ENCODE assay signal across 22 cellular contexts in genomic region chr1:8012955-8013354, GRCh38. TPM values are rescaled to one million over a fixed set of nuclear protein-coding genes. Genes with fewer than 3 reads are reported as not detected.
DNase-seq lines count a peak whose midpoint lies in the region; TF ChIP-seq lines count a peak whose summit lies in the region.
"Had no signal": no experiment of that assay in that cellular context is flagged by ENCODE, and none has a peak within 500 bp of the region (broad histone marks: within the 10 kb centered on the region; RNA-seq: fewer than 3 reads in every experiment).

No MANE protein-coding gene starts in this region.

- TF ChIP-seq CTCF in choroid plexus epithelial cell (conservative IDR thresholded peaks at IDR 0.05; ENCODE audit: low read depth, low read length) = no peak
- no peak for TF ChIP-seq CTCF in liver (IDR thresholded peaks at IDR 0.05; ENCODE audit: low read depth, low read length, missing input control)

- no peak for TF ChIP-seq RAD21 in liver (IDR thresholded peaks at IDR 0.05)

- peaks cover 3 to 58% (median 48%) of the 10 kb centered on the region in 4 donors for H3K36me3 ChIP-seq in liver (ENCODE audit: control insufficient read depth in 4 of 4, insufficient read depth in 3 of 4, low read depth in 1 of 4, low read length in 3 of 4)

- peak overlapping the region in 1 of 2 donors; percentile 14 for H3K9ac ChIP-seq in liver (ENCODE audit: low read depth in 1 of 2, low read length in 2 of 2)
- H3K9ac ChIP-seq: SK-N-SH had no signal

- H3K4me1 ChIP-seq in liver (ENCODE audit: control insufficient read depth in 4 of 4, insufficient read depth in 4 of 4, low read length in 3 of 4) = peaks cover 2 to 21% (median 13%) of the 10 kb centered on the region in 4 donors

- no peak overlapping the region for H3K27ac ChIP-seq in liver (ENCODE audit: low read depth in 1 of 2, low read length in 2 of 2)

- H3K9me3 ChIP-seq in liver (ENCODE audit: control insufficient read depth in 4 of 4, low read length in 3 of 4) = no peaks in the 10 kb centered on the region
- H3K9me3 ChIP-seq: MG63, SK-N-SH had no signal

- WGBS in liver = 88% methylated on average over 4 of the region's 4 CpGs

- peak; percentile 19 for DNase-seq in HT-29 (ENCODE audit: low spot score)
- peak; percentile 26 for DNase-seq in choroid plexus epithelial cell (ENCODE audit: low read depth)
- peak; percentile 5 for DNase-seq in superior temporal gyrus (ENCODE audit: extremely low spot score)
- DNase-seq in RPMI8226 = no peak
- DNase-seq in activated naive CD4-positive, alpha-beta T cell (lab: John Stamatoyannopoulos, UW) = no peak
- no peak for DNase-seq in effector CD4-positive, alpha-beta T cell
- no peak for DNase-seq in DMS 273 treated with DMSO at 0.1 percent for 48 hours (lab: John Stamatoyannopoulos, UW)
- DNase-seq: ACHN; C1 segment of cervical spinal cord; CD8-positive, alpha-beta memory T cell; DMS79 treated with DMSO at 0.1 percent for 48 hours; HFFc6; Kasumi-1; MG63; NCI-H1092; NCI-H2081; NCI-H446; NCI-H748 treated with DMSO at 0.1 percent for 48 hours; NK-92 treated with Interleukin-12 subunit alpha and Interleukin-12 subunit beta, amount 100 ng/mL, for 24 hours; SHP77 treated with DMSO at 0.1 percent for 48 hours; SK-N-SH had no signal

- H3K27me3 ChIP-seq in liver (ENCODE audit: control insufficient read depth in 4 of 4, insufficient read depth in 4 of 4, low read length in 3 of 4) = no peaks in the 10 kb centered on the region
- H3K27me3 ChIP-seq: MG63 had no signal

- H3K4me3 ChIP-seq in choroid plexus epithelial cell (ENCODE audit: low read depth, low read length) (no peak overlapping the region), liver (ENCODE audit: low read depth in 1 of 3, low read length in 3 of 3) (no peak overlapping the region)
- H3K4me3 ChIP-seq: MG63 had no signal

TF ChIP-seq in liver, 16 proteins besides CTCF, POLR2A, EP300 and RAD21:
- TF ChIP-seq HNF4G (IDR thresholded peaks at IDR 0.05) (no peak), RXRA (IDR thresholded peaks at IDR 0.05) (peak in 1 of 2 donors; percentile 22), JUND (IDR thresholded peaks at IDR 0.05) (peak in 1 of 2 donors; percentile 46), FOXA2 (IDR thresholded peaks at IDR 0.05) (no peak), GABPA (IDR thresholded peaks at IDR 0.05 in 1 of 2, conservative IDR thresholded peaks at IDR 0.05 in 1 of 2) (no peak), YY1 (IDR thresholded peaks at IDR 0.05) (peak; percentile 76), NR2F2 (IDR thresholded peaks at IDR 0.05) (peak; percentile 25), HNF4A (conservative IDR thresholded peaks at IDR 0.05) (peak in 1 of 2 donors; percentile 33)

RNA-seq across cellular contexts. Expression of gene ERRFI1, which starts 13.2 kb away (rescaled TPM):
- total RNA-seq in HT-29 (2014; rRNA removed; shearing (Covaris generic)) = 76.1 and 76.5 TPM in 2 replicates
- total RNA-seq in liver = 100 to 1,000 TPM in 1 of 2 donors, 10 to 100 TPM in 1; 60.7 to 424 TPM
- 100 to 1,000 TPM in 1 of 2 donors, 10 to 100 TPM in 1; 68.6 to 142 TPM for polyA plus RNA-seq in liver

RNA-seq across cellular contexts. Expression of gene PARK7, which starts 51.4 kb away (rescaled TPM):
- total RNA-seq in HT-29 (2014; rRNA removed; shearing (Covaris generic)) = 189 and 198 TPM in 2 replicates
- 100 to 1,000 TPM; 107 to 131 TPM for total RNA-seq in liver
- polyA plus RNA-seq in liver = 100 to 1,000 TPM; 231 to 297 TPM

Comparison
In these comparisons a context has a peak if more than half of its experiments do, and no peak if none do; other contexts are left out.
1. DNase-seq: peak in HT-29 (single experiment), choroid plexus epithelial cell (single experiment) and superior temporal gyrus (single experiment); none in RPMI8226 (single experiment), activated naive CD4-positive, alpha-beta T cell (0 of 4), effector CD4-positive, alpha-beta T cell (single experiment) and DMS 273 treated with DMSO at 0.1 percent for 48 hours (single experiment).